1 cellular context compared by ENCODE assay signal in the genomic region with DNA sequence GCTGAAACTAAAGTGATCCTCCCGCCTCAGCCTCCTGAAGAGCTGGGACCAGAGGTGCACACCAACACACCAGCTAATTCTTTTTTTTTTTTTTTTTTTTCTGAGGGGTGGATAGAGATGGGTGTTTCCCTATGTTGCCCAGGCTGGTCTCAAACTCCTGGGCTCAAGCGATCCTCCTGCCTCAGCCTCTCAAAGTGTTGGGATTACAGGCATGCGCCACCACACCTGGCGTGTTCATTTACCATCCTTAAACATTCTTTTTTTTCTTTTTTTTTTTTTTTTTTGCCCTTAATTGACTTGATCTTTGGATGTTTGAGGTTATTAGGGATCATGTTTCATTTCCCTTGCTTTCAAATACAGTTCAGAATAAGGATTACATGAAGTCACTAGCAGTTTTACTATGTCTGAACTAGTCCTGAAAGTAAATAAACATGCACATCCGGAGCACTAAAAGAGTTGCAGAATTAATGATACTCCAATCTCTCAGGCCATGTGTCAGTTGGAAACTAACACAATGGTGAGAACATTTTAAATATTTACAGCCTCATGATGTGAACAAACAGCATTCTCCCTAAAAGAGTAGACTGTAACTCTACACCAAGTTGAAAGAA.
TF ChIP-seq lines count a peak whose summit lies in the region.

No MANE protein-coding gene starts in this region.

TF ChIP-seq in HepG2, 621 proteins besides CTCF, POLR2A, EP300 and RAD21:
- TF ChIP-seq KDM4B (CRISPR knock-in tag; IDR thresholded peaks at IDR 0.05) (no peak), KDM3A (CRISPR knock-in tag; IDR thresholded peaks at IDR 0.05; ENCODE audit: low read depth) (no peak), KDM1A (CRISPR knock-in tag; IDR thresholded peaks at IDR 0.05) (no peak), BRD4 (CRISPR knock-in tag; IDR thresholded peaks at IDR 0.05) (no peak), GATAD2A (CRISPR knock-in tag; IDR thresholded peaks at IDR 0.05) (0 out of 2 replicates have a peak, but pooled peaks have one; percentile 12), ZNF672 (CRISPR knock-in tag; IDR thresholded peaks at IDR 0.05) (no peak), KLF6 (CRISPR knock-in tag; IDR thresholded peaks at IDR 0.05) (no peak), ZNF282 (IDR thresholded peaks at IDR 0.05; ENCODE audit: partially characterized antibody) (no peak), TEAD2 (CRISPR knock-in tag; IDR thresholded peaks at IDR 0.05) (no peak), JDP2 (CRISPR knock-in tag; IDR thresholded peaks at IDR 0.05; ENCODE audit: borderline replicate concordance) (no peak), ZBTB7A (CRISPR knock-in tag; IDR thresholded peaks at IDR 0.05) (no peak), ZNF292 (CRISPR knock-in tag; IDR thresholded peaks at IDR 0.05; ENCODE audit: borderline replicate concordance, low read depth) (no peak), SIX1 (CRISPR knock-in tag; IDR thresholded peaks at IDR 0.05; ENCODE audit: borderline replicate concordance) (peak; percentile 37; the same call in 1 of the 2 replicates), LCORL (IDR thresholded peaks at IDR 0.05) (no peak), LCORL (CRISPR knock-in tag; IDR thresholded peaks at IDR 0.05) (no peak), PHF5A (CRISPR knock-in tag; IDR thresholded peaks at IDR 0.05; ENCODE audit: low read depth, unreplicated experiment) (no peak), BHLHE40 (IDR thresholded peaks at IDR 0.05; ENCODE audit: low read length) (no peak)
- TF ChIP-seq, protein P1, sequence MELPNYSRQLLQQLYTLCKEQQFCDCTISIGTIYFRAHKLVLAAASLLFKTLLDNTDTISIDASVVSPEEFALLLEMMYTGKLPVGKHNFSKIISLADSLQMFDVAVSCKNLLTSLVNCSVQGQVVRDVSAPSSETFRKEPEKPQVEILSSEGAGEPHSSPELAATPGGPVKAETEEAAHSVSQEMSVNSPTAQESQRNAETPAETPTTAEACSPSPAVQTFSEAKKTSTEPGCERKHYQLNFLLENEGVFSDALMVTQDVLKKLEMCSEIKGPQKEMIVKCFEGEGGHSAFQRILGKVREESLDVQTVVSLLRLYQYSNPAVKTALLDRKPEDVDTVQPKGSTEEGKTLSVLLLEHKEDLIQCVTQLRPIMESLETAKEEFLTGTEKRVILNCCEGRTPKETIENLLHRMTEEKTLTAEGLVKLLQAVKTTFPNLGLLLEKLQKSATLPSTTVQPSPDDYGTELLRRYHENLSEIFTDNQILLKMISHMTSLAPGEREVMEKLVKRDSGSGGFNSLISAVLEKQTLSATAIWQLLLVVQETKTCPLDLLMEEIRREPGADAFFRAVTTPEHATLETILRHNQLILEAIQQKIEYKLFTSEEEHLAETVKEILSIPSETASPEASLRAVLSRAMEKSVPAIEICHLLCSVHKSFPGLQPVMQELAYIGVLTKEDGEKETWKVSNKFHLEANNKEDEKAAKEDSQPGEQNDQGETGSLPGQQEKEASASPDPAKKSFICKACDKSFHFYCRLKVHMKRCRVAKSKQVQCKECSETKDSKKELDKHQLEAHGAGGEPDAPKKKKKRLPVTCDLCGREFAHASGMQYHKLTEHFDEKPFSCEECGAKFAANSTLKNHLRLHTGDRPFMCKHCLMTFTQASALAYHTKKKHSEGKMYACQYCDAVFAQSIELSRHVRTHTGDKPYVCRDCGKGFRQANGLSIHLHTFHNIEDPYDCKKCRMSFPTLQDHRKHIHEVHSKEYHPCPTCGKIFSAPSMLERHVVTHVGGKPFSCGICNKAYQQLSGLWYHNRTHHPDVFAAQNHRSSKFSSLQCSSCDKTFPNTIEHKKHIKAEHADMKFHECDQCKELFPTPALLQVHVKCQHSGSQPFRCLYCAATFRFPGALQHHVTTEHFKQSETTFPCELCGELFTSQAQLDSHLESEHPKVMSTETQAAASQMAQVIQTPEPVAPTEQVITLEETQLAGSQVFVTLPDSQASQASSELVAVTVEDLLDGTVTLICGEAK (IDR thresholded peaks at IDR 0.05) = 0 out of 2 replicates have a peak, but pooled peaks have one; percentile 5
- TF ChIP-seq, protein P1 (CRISPR knock-in tag; IDR thresholded peaks at IDR 0.05) = no peak
- TF ChIP-seq, protein P2, sequence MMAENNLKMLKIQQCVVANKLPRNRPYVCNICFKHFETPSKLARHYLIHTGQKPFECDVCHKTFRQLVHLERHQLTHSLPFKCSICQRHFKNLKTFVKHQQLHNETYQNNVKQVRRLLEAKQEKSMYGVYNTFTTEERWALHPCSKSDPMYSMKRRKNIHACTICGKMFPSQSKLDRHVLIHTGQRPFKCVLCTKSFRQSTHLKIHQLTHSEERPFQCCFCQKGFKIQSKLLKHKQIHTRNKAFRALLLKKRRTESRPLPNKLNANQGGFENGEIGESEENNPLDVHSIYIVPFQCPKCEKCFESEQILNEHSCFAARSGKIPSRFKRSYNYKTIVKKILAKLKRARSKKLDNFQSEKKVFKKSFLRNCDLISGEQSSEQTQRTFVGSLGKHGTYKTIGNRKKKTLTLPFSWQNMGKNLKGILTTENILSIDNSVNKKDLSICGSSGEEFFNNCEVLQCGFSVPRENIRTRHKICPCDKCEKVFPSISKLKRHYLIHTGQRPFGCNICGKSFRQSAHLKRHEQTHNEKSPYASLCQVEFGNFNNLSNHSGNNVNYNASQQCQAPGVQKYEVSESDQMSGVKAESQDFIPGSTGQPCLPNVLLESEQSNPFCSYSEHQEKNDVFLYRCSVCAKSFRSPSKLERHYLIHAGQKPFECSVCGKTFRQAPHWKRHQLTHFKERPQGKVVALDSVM (CRISPR knock-in tag; IDR thresholded peaks at IDR 0.05) = peak; percentile 51; the same call in 1 of the 2 replicates
- TF ChIP-seq, protein P3, sequence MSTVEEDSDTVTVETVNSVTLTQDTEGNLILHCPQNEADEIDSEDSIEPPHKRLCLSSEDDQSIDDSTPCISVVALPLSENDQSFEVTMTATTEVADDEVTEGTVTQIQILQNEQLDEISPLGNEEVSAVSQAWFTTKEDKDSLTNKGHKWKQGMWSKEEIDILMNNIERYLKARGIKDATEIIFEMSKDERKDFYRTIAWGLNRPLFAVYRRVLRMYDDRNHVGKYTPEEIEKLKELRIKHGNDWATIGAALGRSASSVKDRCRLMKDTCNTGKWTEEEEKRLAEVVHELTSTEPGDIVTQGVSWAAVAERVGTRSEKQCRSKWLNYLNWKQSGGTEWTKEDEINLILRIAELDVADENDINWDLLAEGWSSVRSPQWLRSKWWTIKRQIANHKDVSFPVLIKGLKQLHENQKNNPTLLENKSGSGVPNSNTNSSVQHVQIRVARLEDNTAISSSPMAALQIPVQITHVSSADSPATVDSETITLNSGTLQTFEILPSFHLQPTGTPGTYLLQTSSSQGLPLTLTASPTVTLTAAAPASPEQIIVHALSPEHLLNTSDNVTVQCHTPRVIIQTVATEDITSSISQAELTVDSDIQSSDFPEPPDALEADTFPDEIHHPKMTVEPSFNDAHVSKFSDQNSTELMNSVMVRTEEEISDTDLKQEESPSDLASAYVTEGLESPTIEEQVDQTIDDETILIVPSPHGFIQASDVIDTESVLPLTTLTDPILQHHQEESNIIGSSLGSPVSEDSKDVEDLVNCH (CRISPR knock-in tag; IDR thresholded peaks at IDR 0.05) = no peak
- TF ChIP-seq, protein P4, sequence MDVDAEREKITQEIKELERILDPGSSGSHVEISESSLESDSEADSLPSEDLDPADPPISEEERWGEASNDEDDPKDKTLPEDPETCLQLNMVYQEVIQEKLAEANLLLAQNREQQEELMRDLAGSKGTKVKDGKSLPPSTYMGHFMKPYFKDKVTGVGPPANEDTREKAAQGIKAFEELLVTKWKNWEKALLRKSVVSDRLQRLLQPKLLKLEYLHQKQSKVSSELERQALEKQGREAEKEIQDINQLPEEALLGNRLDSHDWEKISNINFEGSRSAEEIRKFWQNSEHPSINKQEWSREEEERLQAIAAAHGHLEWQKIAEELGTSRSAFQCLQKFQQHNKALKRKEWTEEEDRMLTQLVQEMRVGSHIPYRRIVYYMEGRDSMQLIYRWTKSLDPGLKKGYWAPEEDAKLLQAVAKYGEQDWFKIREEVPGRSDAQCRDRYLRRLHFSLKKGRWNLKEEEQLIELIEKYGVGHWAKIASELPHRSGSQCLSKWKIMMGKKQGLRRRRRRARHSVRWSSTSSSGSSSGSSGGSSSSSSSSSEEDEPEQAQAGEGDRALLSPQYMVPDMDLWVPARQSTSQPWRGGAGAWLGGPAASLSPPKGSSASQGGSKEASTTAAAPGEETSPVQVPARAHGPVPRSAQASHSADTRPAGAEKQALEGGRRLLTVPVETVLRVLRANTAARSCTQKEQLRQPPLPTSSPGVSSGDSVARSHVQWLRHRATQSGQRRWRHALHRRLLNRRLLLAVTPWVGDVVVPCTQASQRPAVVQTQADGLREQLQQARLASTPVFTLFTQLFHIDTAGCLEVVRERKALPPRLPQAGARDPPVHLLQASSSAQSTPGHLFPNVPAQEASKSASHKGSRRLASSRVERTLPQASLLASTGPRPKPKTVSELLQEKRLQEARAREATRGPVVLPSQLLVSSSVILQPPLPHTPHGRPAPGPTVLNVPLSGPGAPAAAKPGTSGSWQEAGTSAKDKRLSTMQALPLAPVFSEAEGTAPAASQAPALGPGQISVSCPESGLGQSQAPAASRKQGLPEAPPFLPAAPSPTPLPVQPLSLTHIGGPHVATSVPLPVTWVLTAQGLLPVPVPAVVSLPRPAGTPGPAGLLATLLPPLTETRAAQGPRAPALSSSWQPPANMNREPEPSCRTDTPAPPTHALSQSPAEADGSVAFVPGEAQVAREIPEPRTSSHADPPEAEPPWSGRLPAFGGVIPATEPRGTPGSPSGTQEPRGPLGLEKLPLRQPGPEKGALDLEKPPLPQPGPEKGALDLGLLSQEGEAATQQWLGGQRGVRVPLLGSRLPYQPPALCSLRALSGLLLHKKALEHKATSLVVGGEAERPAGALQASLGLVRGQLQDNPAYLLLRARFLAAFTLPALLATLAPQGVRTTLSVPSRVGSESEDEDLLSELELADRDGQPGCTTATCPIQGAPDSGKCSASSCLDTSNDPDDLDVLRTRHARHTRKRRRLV (CRISPR knock-in tag; IDR thresholded peaks at IDR 0.05) = no peak
- TF ChIP-seq, protein P5, sequence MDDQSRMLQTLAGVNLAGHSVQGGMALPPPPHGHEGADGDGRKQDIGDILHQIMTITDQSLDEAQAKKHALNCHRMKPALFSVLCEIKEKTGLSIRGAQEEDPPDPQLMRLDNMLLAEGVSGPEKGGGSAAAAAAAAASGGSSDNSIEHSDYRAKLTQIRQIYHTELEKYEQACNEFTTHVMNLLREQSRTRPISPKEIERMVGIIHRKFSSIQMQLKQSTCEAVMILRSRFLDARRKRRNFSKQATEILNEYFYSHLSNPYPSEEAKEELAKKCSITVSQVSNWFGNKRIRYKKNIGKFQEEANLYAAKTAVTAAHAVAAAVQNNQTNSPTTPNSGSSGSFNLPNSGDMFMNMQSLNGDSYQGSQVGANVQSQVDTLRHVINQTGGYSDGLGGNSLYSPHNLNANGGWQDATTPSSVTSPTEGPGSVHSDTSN (CRISPR knock-in tag; IDR thresholded peaks at IDR 0.05; ENCODE audit: borderline replicate concordance) = no peak
